In the genomic region with DNA sequence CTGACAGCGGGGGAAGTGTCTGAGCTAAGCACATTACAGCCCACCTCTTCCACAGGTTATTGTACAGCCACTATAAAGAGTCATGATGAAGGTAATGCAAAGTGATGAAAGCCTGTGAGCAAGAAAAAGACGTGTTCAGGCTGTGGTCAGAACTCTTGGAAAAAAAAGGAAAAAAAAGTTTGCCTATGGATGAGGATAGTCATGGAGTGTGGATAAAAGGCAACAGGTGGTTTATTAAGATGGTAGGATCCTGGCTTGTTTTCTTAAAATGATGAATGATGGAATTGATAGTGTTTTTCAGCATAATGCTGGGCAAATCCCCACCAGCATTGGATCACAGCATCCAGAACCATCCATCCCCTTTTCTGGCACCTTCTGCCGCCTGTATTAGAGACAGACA, we compare ENCODE assay signal across 29 cellular contexts. TPM values are rescaled to one million over a fixed set of nuclear protein-coding genes. Genes with fewer than 3 reads are reported as not detected.
"Had no signal": no experiment of that assay in that cellular context is flagged by ENCODE, and none has a peak within 500 bp of the region (broad histone marks: within the 10 kb centered on the region; RNA-seq: fewer than 3 reads in every experiment).

No MANE protein-coding gene starts in this region.

- FAIRE-seq: endothelial cell of umbilical vein, frontal cortex had no signal

- H2AFZ ChIP-seq: hepatocyte had no signal

- DNase-seq: dermis blood vessel endothelial cell; dorsolateral prefrontal cortex; effector CD4-positive, alpha-beta T cell; effector memory CD4-positive, alpha-beta T cell; foreskin keratinocyte; hypothalamus; immature natural killer cell; islet precursor cell; left cardiac atrium; left lung; left ventricle myocardium superior; lower lobe of right lung; mesenchymal stem cell; mucosa of descending colon; naive B cell; naive thymus-derived CD8-positive, alpha-beta T cell had no signal

- ATAC-seq: foreskin keratinocyte; gastroesophageal sphincter; left cardiac atrium; left lung; lower lobe of right lung; mucosa of descending colon; naive thymus-derived CD8-positive, alpha-beta T cell had no signal

- H3K4me2 ChIP-seq: hepatocyte had no signal

- H3K27ac Mint-ChIP-seq: immature natural killer cell, mesothelial cell of epicardium had no signal

- H3K27ac ChIP-seq: coronary artery, dorsolateral prefrontal cortex, esophagus muscularis mucosa, foreskin keratinocyte, gastroesophageal sphincter, heart left ventricle, hepatocyte, left lung, lower lobe of right lung had no signal

- H3K79me2 ChIP-seq: hepatocyte had no signal

- H3K27me3 ChIP-seq: gastroesophageal sphincter, heart left ventricle, hepatocyte, left lung had no signal

- H3K9me3 ChIP-seq: esophagus muscularis mucosa, gastroesophageal sphincter, heart left ventricle, left lung, lower lobe of right lung, mucosa of descending colon had no signal

- H3K9me3 Mint-ChIP-seq: immature natural killer cell; mesothelial cell of epicardium; naive B cell; naive thymus-derived CD8-positive, alpha-beta T cell had no signal

- H3K4me3 ChIP-seq: coronary artery, dorsolateral prefrontal cortex, esophagus muscularis mucosa, gastroesophageal sphincter, heart left ventricle, hepatocyte, left lung, lower lobe of right lung, mucosa of descending colon had no signal

- H3K36me3 ChIP-seq: esophagus muscularis mucosa, gastroesophageal sphincter, heart left ventricle, left lung, lower lobe of right lung had no signal

- H3K4me3 Mint-ChIP-seq: immature natural killer cell; mesothelial cell of epicardium; naive B cell; naive thymus-derived CD8-positive, alpha-beta T cell had no signal

RNA-seq across cellular contexts. Expression of gene UPB1, which starts 23.1 kb away (rescaled TPM):
- total RNA-seq: epithelial cell of proximal tubule, fibroblast of lung, foreskin keratinocyte, kidney epithelial cell, lung microvascular endothelial cell, myocyte had no signal
- polyA plus RNA-seq: foreskin keratinocyte, immature natural killer cell had no signal
